ENCODE assay signal across 22 cellular contexts in genomic region chr7:115127399-115128021, GRCh38.
"Had no signal": no experiment of that assay in that cellular context is flagged by ENCODE, and none has a peak within 500 bp of the region (broad histone marks: within the 10 kb centered on the region; RNA-seq: fewer than 3 reads in every experiment).

No MANE protein-coding gene starts in this region.

- ATAC-seq: activated CD4-positive, CD25-positive, alpha-beta regulatory T cell treated with anti-CD3 and anti-CD28 coated beads, Interleukin-2, amount 50 U/mL, for 24 hours; activated CD8-positive, alpha-beta T cell treated with anti-CD3 and anti-CD28 coated beads for 36 hours; K562; T-helper 17 cell had no signal

- H3K4me3 ChIP-seq: K562 had no signal

- DNase-seq: activated CD4-positive, alpha-beta T cell treated with anti-CD3 and anti-CD28 coated beads for 4 hours; activated CD8-positive, alpha-beta memory T cell treated with anti-CD3 and anti-CD28 coated beads, Interleukin-2, amount 50 U/mL, for 4 hours; activated CD8-positive, alpha-beta T cell treated with anti-CD3 and anti-CD28 coated beads for 36 hours; activated effector memory CD4-positive, alpha-beta T cell treated with Interleukin-2 at 50 U/mL for 16 hours; activated naive CD4-positive, alpha-beta T cell; aorta; Karpas-422; NCI-H1048; NCI-H146; NCI-H1930; NCI-H2107; NCI-H2171 treated with DMSO at 0.1 percent for 48 hours; NCI-H345; NCI-H510A; NCI-H69; NK-92 treated with Interleukin-12 subunit alpha and Interleukin-12 subunit beta, amount 100 ng/mL, for 24 hours; OCI-M1; SHP77 treated with DMSO at 0.1 percent for 48 hours; T-helper 17 cell; T1000 had no signal
